In genomic region chr21:44143380-44143779, GRCh38 we compare ENCODE assay signal across 8 cellular contexts. TPM values are rescaled to one million over a fixed set of nuclear protein-coding genes. Genes with fewer than 3 reads are reported as not detected.
A peak's percentile ranks its signal among the peaks of the same experiment; 100 is the strongest.
DNase-seq lines count a peak whose midpoint lies in the region; ATAC-seq lines count a peak whose summit lies in the region.
"Not testable (repeated sequence)": the region's sequence is repeated elsewhere in the genome, so short reads cannot be mapped to it uniquely, and the experiment has no call there.

No MANE protein-coding gene starts in this region.

- H3K9me3 Mint-ChIP-seq in CD4-positive, alpha-beta memory T cell; activated CD4-positive, alpha-beta T cell treated with anti-CD3 and anti-CD28 coated beads for 36 hours (ENCODE audit: low read depth); activated T-cell treated with anti-CD3 and anti-CD28 coated beads, Interleukin-2, amount 50 U/mL, for 72 hours; stimulated activated memory B cell treated with anti-CD40 and anti-IgM and Interleukin-4, amounts not matched to agents 10 μg/mL and 1 μg/mL and 100 μg/mL, for 72 hours: not testable (repeated sequence)

- H3K27ac ChIP-seq in CD4-positive, alpha-beta memory T cell (ENCODE audit: low read depth, low read length) = not testable (repeated sequence)

- CTCF ChIA-PET in CD4-positive, alpha-beta memory T cell (lab: Charles Lee; ENCODE audit: partially characterized antibody); activated CD4-positive, alpha-beta T cell treated with anti-CD3 and anti-CD28 coated beads for 36 hours (lab: Charles Lee): not testable (repeated sequence)

- not testable (repeated sequence) for H3K4me3 Mint-ChIP-seq in CD4-positive, alpha-beta memory T cell; activated CD4-positive, alpha-beta T cell treated with anti-CD3 and anti-CD28 coated beads for 36 hours; activated T-cell treated with anti-CD3 and anti-CD28 coated beads, Interleukin-2, amount 50 U/mL, for 72 hours; stimulated activated memory B cell treated with anti-CD40 and anti-IgM and Interleukin-4, amounts not matched to agents 10 μg/mL and 1 μg/mL and 100 μg/mL, for 72 hours

- peak in 4 of 5 donors; percentile 39 to 77 (median 58) for DNase-seq in CD4-positive, alpha-beta memory T cell
- peak; percentile 51 for DNase-seq in activated CD4-positive, alpha-beta T cell treated with anti-CD3 and anti-CD28 coated beads for 36 hours
- peak in 1 of 2 donors; percentile 25 for DNase-seq in activated T-cell treated with anti-CD3 and anti-CD28 coated beads, Interleukin-2, amount 50 U/mL, for 72 hours

- not testable (repeated sequence) for H3K27ac Mint-ChIP-seq in CD4-positive, alpha-beta memory T cell; activated CD4-positive, alpha-beta T cell treated with anti-CD3 and anti-CD28 coated beads for 36 hours; activated T-cell treated with anti-CD3 and anti-CD28 coated beads, Interleukin-2, amount 50 U/mL, for 72 hours; stimulated activated memory B cell treated with anti-CD40 and anti-IgM and Interleukin-4, amounts not matched to agents 10 μg/mL and 1 μg/mL and 100 μg/mL, for 72 hours

- intact Hi-C loops in CD4-positive, alpha-beta memory T cell (cut with micrococcal nuclease); activated CD4-positive, alpha-beta T cell treated with anti-CD3 and anti-CD28 coated beads for 36 hours (cut with DNase I, micrococcal nuclease): not testable (repeated sequence)

- POLR2A ChIA-PET in CD4-positive, alpha-beta memory T cell (lab: Charles Lee; ENCODE audit: partially characterized antibody); activated CD4-positive, alpha-beta T cell treated with anti-CD3 and anti-CD28 coated beads for 36 hours (lab: Charles Lee): not testable (repeated sequence)

- not testable (repeated sequence) for H3K36me3 Mint-ChIP-seq in CD4-positive, alpha-beta memory T cell; activated CD4-positive, alpha-beta T cell treated with anti-CD3 and anti-CD28 coated beads for 36 hours (ENCODE audit: low read depth); activated T-cell treated with anti-CD3 and anti-CD28 coated beads, Interleukin-2, amount 50 U/mL, for 72 hours (ENCODE audit: insufficient read depth in 2 of 2); stimulated activated memory B cell treated with anti-CD40 and anti-IgM and Interleukin-4, amounts not matched to agents 10 μg/mL and 1 μg/mL and 100 μg/mL, for 72 hours

- not testable (repeated sequence) for H3K36me3 ChIP-seq in CD4-positive, alpha-beta memory T cell (ENCODE audit: insufficient read depth, low read length)

- ATAC-seq in GM19035 (IDR thresholded peaks at IDR 0.05; ENCODE audit: unreplicated experiment) (peak; percentile 43), HG02642 (IDR thresholded peaks at IDR 0.05; ENCODE audit: poor library complexity, unreplicated experiment) (peak; percentile 47), HG03439 (IDR thresholded peaks at IDR 0.05; ENCODE audit: unreplicated experiment) (peak; percentile 36), esophagus mucosa (peak; percentile 28)
- ATAC-seq in activated CD4-positive, alpha-beta T cell treated with anti-CD3 and anti-CD28 coated beads for 36 hours = peak; percentile 51
- ATAC-seq in activated T-cell treated with anti-CD3 and anti-CD28 coated beads, Interleukin-2, amount 50 U/mL, for 72 hours (replicated peaks in 1 of 2) = peak; percentile 50
- peak; percentile 79 for ATAC-seq in stimulated activated memory B cell treated with anti-CD40 and anti-IgM and Interleukin-4, amounts not matched to agents 10 μg/mL and 1 μg/mL and 100 μg/mL, for 72 hours

- H3K9me3 ChIP-seq in CD4-positive, alpha-beta memory T cell (ENCODE audit: control insufficient read depth in 1 of 2, low read length in 2 of 2) = not testable (repeated sequence)

- H3K4me1 ChIP-seq in CD4-positive, alpha-beta memory T cell (ENCODE audit: insufficient read depth, low read length) = not testable (repeated sequence)

- not testable (repeated sequence) for H3K27me3 Mint-ChIP-seq in CD4-positive, alpha-beta memory T cell; activated CD4-positive, alpha-beta T cell treated with anti-CD3 and anti-CD28 coated beads for 36 hours; activated T-cell treated with anti-CD3 and anti-CD28 coated beads, Interleukin-2, amount 50 U/mL, for 72 hours (ENCODE audit: low read depth); stimulated activated memory B cell treated with anti-CD40 and anti-IgM and Interleukin-4, amounts not matched to agents 10 μg/mL and 1 μg/mL and 100 μg/mL, for 72 hours

- not testable (repeated sequence) for H3K4me1 Mint-ChIP-seq in CD4-positive, alpha-beta memory T cell; activated CD4-positive, alpha-beta T cell treated with anti-CD3 and anti-CD28 coated beads for 36 hours; activated T-cell treated with anti-CD3 and anti-CD28 coated beads, Interleukin-2, amount 50 U/mL, for 72 hours (ENCODE audit: low read depth); stimulated activated memory B cell treated with anti-CD40 and anti-IgM and Interleukin-4, amounts not matched to agents 10 μg/mL and 1 μg/mL and 100 μg/mL, for 72 hours

- not testable (repeated sequence) for H3K27me3 ChIP-seq in CD4-positive, alpha-beta memory T cell (ENCODE audit: insufficient read depth, low read length)

- not testable (repeated sequence) for H3K4me3 ChIP-seq in CD4-positive, alpha-beta memory T cell (ENCODE audit: low read length in 2 of 2)

RNA-seq across cellular contexts. Expression of gene GATD3, which starts 9.9 kb away (rescaled TPM):
- 10 to 100 TPM; 55.6 to 56.6 TPM for total RNA-seq in CD4-positive, alpha-beta memory T cell
- 10 to 100 TPM; 10.9 to 48.9 TPM for polyA plus RNA-seq in CD4-positive, alpha-beta memory T cell
- total RNA-seq in activated CD4-positive, alpha-beta T cell treated with anti-CD3 and anti-CD28 coated beads for 36 hours = 10 to 100 TPM; 30.3 to 43.2 TPM
- 10 to 100 TPM; 12.7 to 35.3 TPM for total RNA-seq in activated T-cell treated with anti-CD3 and anti-CD28 coated beads, Interleukin-2, amount 50 U/mL, for 72 hours
- total RNA-seq in esophagus mucosa = 3.3 TPM

RNA-seq across cellular contexts. Expression of gene PWP2, which starts 36.2 kb away (rescaled TPM):
- 10 to 100 TPM; 27.2 to 28.2 TPM for total RNA-seq in CD4-positive, alpha-beta memory T cell
- polyA plus RNA-seq in CD4-positive, alpha-beta memory T cell = 10 to 100 TPM in 1 of 2 donors, under 1 TPM in 1; 0.35 to 13.9 TPM
- total RNA-seq in activated CD4-positive, alpha-beta T cell treated with anti-CD3 and anti-CD28 coated beads for 36 hours = 10 to 100 TPM; 28.9 to 54.1 TPM
- 10 to 100 TPM in 1 of 2 donors, 1 to 10 TPM in 1; 5.9 to 23.2 TPM for total RNA-seq in activated T-cell treated with anti-CD3 and anti-CD28 coated beads, Interleukin-2, amount 50 U/mL, for 72 hours
- 2.5 TPM for total RNA-seq in esophagus mucosa

Comparison
In these comparisons a context has a peak if more than half of its experiments do, and no peak if none do; other contexts are left out.
1. ATAC-seq: peak in every context shown above with its lines; median percentile 79 in stimulated activated memory B cell treated with anti-CD40 and anti-IgM and Interleukin-4, amounts not matched to agents 10 μg/mL and 1 μg/mL and 100 μg/mL, for 72 hours; 51 in activated CD4-positive, alpha-beta T cell treated with anti-CD3 and anti-CD28 coated beads for 36 hours; 50 in activated T-cell treated with anti-CD3 and anti-CD28 coated beads, Interleukin-2, amount 50 U/mL, for 72 hours; 47 in HG02642; 43 in GM19035; 36 in HG03439; 28 in esophagus mucosa.